In genomic region chr11:61359541-61359940, GRCh38 we compare ENCODE assay signal across 1 cellular context.
TF ChIP-seq lines count a peak whose summit lies in the region.

No MANE protein-coding gene starts in this region.

TF ChIP-seq in WTC11, 78 proteins besides CTCF, POLR2A, EP300 and RAD21 (continued from another document):
- TF ChIP-seq ZNF532 (CRISPR knock-in tag; IDR thresholded peaks at IDR 0.05; ENCODE audit: borderline replicate concordance) (no peak), TEAD4 (CRISPR knock-in tag; IDR thresholded peaks at IDR 0.05) (no peak), E2F1 (CRISPR knock-in tag; IDR thresholded peaks at IDR 0.05) (no peak), ZNF138 (CRISPR knock-in tag; conservative IDR thresholded peaks at IDR 0.05) (no peak), ZNF396 (CRISPR knock-in tag; IDR thresholded peaks at IDR 0.05; ENCODE audit: borderline replicate concordance) (no peak), KAT7 (CRISPR knock-in tag; IDR thresholded peaks at IDR 0.05; ENCODE audit: borderline replicate concordance) (no peak), EMX1 (CRISPR knock-in tag; IDR thresholded peaks at IDR 0.05) (no peak), ZNF512 (CRISPR knock-in tag; IDR thresholded peaks at IDR 0.05; ENCODE audit: borderline replicate concordance) (no peak), RELA (CRISPR knock-in tag; IDR thresholded peaks at IDR 0.05; ENCODE audit: borderline replicate concordance) (no peak), ZNF232 (CRISPR knock-in tag; IDR thresholded peaks at IDR 0.05) (no peak), ZNF219 (CRISPR knock-in tag; IDR thresholded peaks at IDR 0.05; ENCODE audit: borderline replicate concordance) (no peak), FOXP1 (CRISPR knock-in tag; IDR thresholded peaks at IDR 0.05; ENCODE audit: borderline replicate concordance) (no peak)
